18 cellular contexts compared by ENCODE assay signal in genomic region chr3:108011616-108012015, GRCh38.
DNase-seq lines count a peak whose midpoint lies in the region; ATAC-seq, FAIRE-seq and TF ChIP-seq lines count a peak whose summit lies in the region.
"Had no signal": no experiment of that assay in that cellular context is flagged by ENCODE, and none has a peak within 500 bp of the region (broad histone marks: within the 10 kb centered on the region; RNA-seq: fewer than 3 reads in every experiment).

No MANE protein-coding gene starts in this region.

- TF ChIP-seq CTCF in thyroid gland (IDR thresholded peaks at IDR 0.05) (no peak), heart right ventricle (IDR thresholded peaks at IDR 0.05) (no peak)

- H3K27me3 Mint-ChIP-seq in memory B cell, result peaks cover 10% of the 10 kb centered on the region

- H3K9me3 ChIP-seq in thyroid gland (no peaks in the 10 kb centered on the region), heart right ventricle (no peaks in the 10 kb centered on the region)

- TF ChIP-seq EP300 in Ishikawa (IDR thresholded peaks at IDR 0.05; ENCODE audit: borderline replicate concordance), result no peak

- H3K27ac Mint-ChIP-seq in memory B cell, result no peak overlapping the region
- H3K27ac Mint-ChIP-seq: GM23338 had no signal

- H3K4me1 Mint-ChIP-seq in memory B cell, result peaks cover 14% of the 10 kb centered on the region

- H3K36me3 ChIP-seq in thyroid gland, result no peaks in the 10 kb centered on the region
- H3K36me3 ChIP-seq in heart right ventricle, result no peaks in the 10 kb centered on the region

- TF ChIP-seq RAD21 in Ishikawa (IDR thresholded peaks at IDR 0.05; ENCODE audit: low read depth), result no peak

- H3K4me3 ChIP-seq in thyroid gland (replicated peaks in 1 of 3) (no peak overlapping the region), heart right ventricle (no peak overlapping the region)
- H3K4me3 ChIP-seq: GM23338, K562 had no signal

- peaks cover under 1 to 12% of the 10 kb centered on the region in 2 donors for H3K4me1 ChIP-seq in thyroid gland
- H3K4me1 ChIP-seq in heart right ventricle, result peaks cover 0 to 24% (median 7%) of the 10 kb centered on the region in 9 donors

- ATAC-seq in memory B cell (ENCODE audit: low read depth), result peak; percentile 41
- ATAC-seq in heart right ventricle, result no peak
- ATAC-seq in HG03469 (IDR thresholded peaks at IDR 0.05; ENCODE audit: unreplicated experiment), result no peak
- ATAC-seq in HG03439 (IDR thresholded peaks at IDR 0.05; ENCODE audit: unreplicated experiment), result no peak
- ATAC-seq: GM23338, K562 had no signal

- DNase-seq in RCC 7860 (ENCODE audit: low spot score) (peak; percentile 23), memory B cell (ENCODE audit: low spot score in 2 of 2) (no peak), thyroid gland (peak; percentile 29 to 50), heart right ventricle (no peak)
- DNase-seq: ACHN; CD4-positive, alpha-beta memory T cell; DMS153; DMS79; GDM1; H7 had no signal

- TF ChIP-seq POLR2A in thyroid gland (IDR thresholded peaks at IDR 0.05), result no peak

- H3K9me3 Mint-ChIP-seq in memory B cell, result no peaks in the 10 kb centered on the region
- H3K9me3 Mint-ChIP-seq: GM23338 had no signal

- no peak overlapping the region for H3K27ac ChIP-seq in thyroid gland
- no peak overlapping the region for H3K27ac ChIP-seq in heart right ventricle
- H3K27ac ChIP-seq: C4-2B, HL-60 had no signal

- intact Hi-C loops in thyroid gland (cut with DNase I), result no loop called here
- intact Hi-C loops in heart right ventricle (cut with DNase I), result loop anchor here in 1 of 10 donors (5.0 kb wide), 1 partner anchor 51 kb away; no protein-coding TSS in a partner anchor

- peaks cover 2% of the 10 kb centered on the region for H3K36me3 Mint-ChIP-seq in memory B cell

- H3K27me3 ChIP-seq in thyroid gland, result no peaks in the 10 kb centered on the region
- no peaks in the 10 kb centered on the region for H3K27me3 ChIP-seq in heart right ventricle

- no peak for FAIRE-seq in RCC 7860 (lab: Jason Lieb, UNC)
- FAIRE-seq: A204.1, K562 had no signal

- 34 to 37% methylated on average over 4 of the region's 4 CpGs for WGBS in thyroid gland, 2 donors
- WGBS in heart right ventricle, 2 donors, result 88% methylated on average over 4 of the region's 4 CpGs

- no peak overlapping the region for H3K4me3 Mint-ChIP-seq in memory B cell
- H3K4me3 Mint-ChIP-seq: CD4-positive, alpha-beta memory T cell; GM23338 had no signal

TF ChIP-seq in Ishikawa, 13 proteins besides CTCF, POLR2A, EP300 and RAD21:
- TF ChIP-seq TAF1 (IDR thresholded peaks at IDR 0.05; ENCODE audit: low read depth), result no peak
- peak; percentile 39; the same call in 1 of the 2 replicates for TF ChIP-seq MAX (IDR thresholded peaks at IDR 0.05)
- no peak for TF ChIP-seq CREB1 (IDR thresholded peaks at IDR 0.05; ENCODE audit: low read depth)
- TF ChIP-seq USF1 (IDR thresholded peaks at IDR 0.05), result 0 out of 2 replicates have a peak, but pooled peaks have one; percentile 14
- TF ChIP-seq TEAD4 (IDR thresholded peaks at IDR 0.05), result no peak
- TF ChIP-seq NFIC (IDR thresholded peaks at IDR 0.05), result no peak

Comparison
In these comparisons a context has a peak if more than half of its experiments do, and no peak if none do; other contexts are left out.
1. DNase-seq: peak in RCC 7860 (single experiment) and thyroid gland (2 of 2); none in memory B cell (0 of 2) and heart right ventricle (0 of 2).